In the genomic region with DNA sequence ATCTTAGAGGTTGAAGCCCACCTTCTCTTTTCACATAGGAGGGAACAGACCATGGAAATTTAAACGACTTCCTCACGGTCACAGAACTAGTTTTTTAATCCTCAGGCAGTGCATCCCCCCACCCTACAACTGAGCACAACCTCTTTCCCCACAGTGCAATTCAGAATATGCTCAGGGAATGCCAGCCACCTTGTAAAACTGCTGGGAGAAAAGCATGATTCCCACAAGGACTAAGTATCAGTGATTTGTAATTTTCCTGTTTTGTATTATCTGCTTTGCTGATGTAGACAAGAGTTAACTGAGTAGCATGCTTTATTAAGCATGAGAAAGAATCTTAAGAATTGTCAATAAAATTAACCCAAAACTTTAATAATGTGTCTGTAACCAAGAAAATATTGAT, we compare ENCODE assay signal across 11 cellular contexts. TPM values are rescaled to one million over a fixed set of nuclear protein-coding genes. Genes with fewer than 3 reads are reported as not detected.
A peak's percentile ranks its signal among the peaks of the same experiment; 100 is the strongest.
DNase-seq lines count a peak whose midpoint lies in the region; ATAC-seq, FAIRE-seq and TF ChIP-seq lines count a peak whose summit lies in the region.
"Had no signal": no experiment of that assay in that cellular context is flagged by ENCODE, and none has a peak within 500 bp of the region (broad histone marks: within the 10 kb centered on the region; RNA-seq: fewer than 3 reads in every experiment).

No MANE protein-coding gene starts in this region.

- POLR2A ChIA-PET in K562 (lab: Yijun Ruan, JAX): no interaction called here

- peaks cover 0 to 13% (median 9%) of the 10 kb centered on the region in 4 donors for H3K4me1 Mint-ChIP-seq in CD4-positive, CD25-positive, alpha-beta regulatory T cell

- no peak overlapping the region for H3K4me3 Mint-ChIP-seq in CD4-positive, CD25-positive, alpha-beta regulatory T cell

- CTCF ChIA-PET in K562 (lab: Yijun Ruan, JAX; ENCODE audit: low intra/inter-chr PET ratio): no interaction called here

- no peak for TF ChIP-seq POLR2A in K562 (conservative IDR thresholded peaks at IDR 0.05)

- no peaks in the 10 kb centered on the region for H3K27me3 ChIP-seq in CD4-positive, CD25-positive, alpha-beta regulatory T cell (ENCODE audit: control insufficient read depth, insufficient read depth, low read length)
- H3K27me3 ChIP-seq in K562 (ENCODE audit: control insufficient read depth in 2 of 2, insufficient read depth in 2 of 2, low read length in 2 of 2) (no peaks in the 10 kb centered on the region), neutrophil (no peaks in the 10 kb centered on the region)

- H2AFZ ChIP-seq in K562 (ENCODE audit: low read depth, low read length): no peak overlapping the region
- H2AFZ ChIP-seq: parathyroid adenoma had no signal

- no peak for ATAC-seq in CD4-positive, CD25-positive, alpha-beta regulatory T cell (ENCODE audit: low read depth in 2 of 2)
- ATAC-seq in K562: no peak

- no peaks in the 10 kb centered on the region for H4K20me1 ChIP-seq in K562 (replicated peaks; ENCODE audit: control insufficient read depth, insufficient read depth, low read length)

- DNase-seq in CD4-positive, CD25-positive, alpha-beta regulatory T cell: no peak
- DNase-seq in EH (ENCODE audit: low read depth): peak; percentile 83
- DNase-seq in K562 (ENCODE audit: extremely low read depth in 1 of 4, low spot score in 3 of 4): no peak
- no peak for DNase-seq in caudate nucleus (lab: John Stamatoyannopoulos, UW)
- DNase-seq in RCC 7860 (ENCODE audit: low spot score): no peak
- DNase-seq in hepatic stellate cell (ENCODE audit: low spot score): no peak
- DNase-seq: MV-4-11 had no signal

- 64% methylated on average over 2 of the region's 2 CpGs for WGBS in K562 (ENCODE audit: insufficient coverage, low coverage, missing lambda C conversion rate)

- intact Hi-C loops in K562 (cut with micrococcal nuclease): no loop called here

- TF ChIP-seq CTCF in K562 (IDR thresholded peaks at IDR 0.05 in 2 of 3, conservative IDR thresholded peaks at IDR 0.05 in 1 of 3; ENCODE audit: insufficient read depth in 2 of 3, low read depth in 1 of 3, low read length in 3 of 3) (no peak), neutrophil (IDR thresholded peaks at IDR 0.05) (no peak)

- H3K79me2 ChIP-seq in K562 (ENCODE audit: control insufficient read depth, insufficient read depth, low read length): no peaks in the 10 kb centered on the region
- H3K79me2 ChIP-seq: parathyroid adenoma had no signal

- H3K9ac ChIP-seq in K562 (ENCODE audit: insufficient read depth in 1 of 2, low read depth in 2 of 2, low read length in 2 of 2): 0 out of 4 replicates have a peak overlapping the region, but pooled peaks of 1 of the 2 experiments have one; percentile 6
- H3K9ac ChIP-seq: parathyroid adenoma had no signal

- no peaks in the 10 kb centered on the region for H3K9me3 Mint-ChIP-seq in CD4-positive, CD25-positive, alpha-beta regulatory T cell

- no peaks in the 10 kb centered on the region for H3K9me1 ChIP-seq in K562 (ENCODE audit: control insufficient read depth, insufficient read depth, low read length)

- H3K4me1 ChIP-seq in CD4-positive, CD25-positive, alpha-beta regulatory T cell (ENCODE audit: control insufficient read depth, insufficient read depth, low read length, poor library complexity, severe bottlenecking): no peaks in the 10 kb centered on the region
- H3K4me1 ChIP-seq in K562 (replicated peaks in 1 of 2; ENCODE audit: control insufficient read depth in 2 of 2, insufficient read depth in 2 of 2, low read length in 2 of 2) (peaks cover 0 to 7% of the 10 kb centered on the region in 2 experiments; a peak in 4 of 5 replicates), neutrophil (ENCODE audit: control insufficient read depth in 1 of 2, insufficient read depth in 1 of 2, low read depth in 1 of 2, low read length in 1 of 2) (no peaks in the 10 kb centered on the region)
- H3K4me1 ChIP-seq: parathyroid adenoma had no signal

- FAIRE-seq in K562 (lab: Jason Lieb, UNC) (no peak), RCC 7860 (lab: Jason Lieb, UNC) (no peak)

- H3K27ac Mint-ChIP-seq in CD4-positive, CD25-positive, alpha-beta regulatory T cell: peak overlapping the region in 2 of 3 donors; percentile 29 to 46

- no peak for TF ChIP-seq EP300 in K562 (IDR thresholded peaks at IDR 0.05; ENCODE audit: low read length)

- H3K27ac ChIP-seq in CD4-positive, CD25-positive, alpha-beta regulatory T cell (ENCODE audit: insufficient read depth, low read length, poor library complexity, severe bottlenecking): no peak overlapping the region
- H3K27ac ChIP-seq in K562 (ENCODE audit: extremely low read depth, low read depth, low read length) (peak overlapping the region; percentile 56; the same call in 2 of the 3 replicates), neutrophil (peak overlapping the region; percentile 41), caudate nucleus (ENCODE audit: low read depth, low read length) (no peak overlapping the region)
- H3K27ac ChIP-seq: parathyroid adenoma had no signal

- no peaks in the 10 kb centered on the region for H3K9me3 ChIP-seq in CD4-positive, CD25-positive, alpha-beta regulatory T cell (ENCODE audit: control insufficient read depth in 2 of 2, low read length in 2 of 2)
- H3K9me3 ChIP-seq in K562 (replicated peaks; ENCODE audit: control insufficient read depth, insufficient read depth, low read depth, low read length) (no peaks in the 10 kb centered on the region), neutrophil (no peaks in the 10 kb centered on the region)

- peaks cover 20% of the 10 kb centered on the region for H3K36me3 Mint-ChIP-seq in CD4-positive, CD25-positive, alpha-beta regulatory T cell

- H3K4me3 ChIP-seq in CD4-positive, CD25-positive, alpha-beta regulatory T cell (ENCODE audit: low read depth, low read length): no peak overlapping the region
- H3K4me3 ChIP-seq in K562 (no peak overlapping the region), neutrophil (ENCODE audit: low read depth in 1 of 2, low read length in 1 of 2) (no peak overlapping the region)

- H3K4me2 ChIP-seq in K562 (ENCODE audit: insufficient read depth, low read length): no peak overlapping the region

- H3K27me3 Mint-ChIP-seq in CD4-positive, CD25-positive, alpha-beta regulatory T cell: no peaks in the 10 kb centered on the region

- H3K36me3 ChIP-seq in CD4-positive, CD25-positive, alpha-beta regulatory T cell (ENCODE audit: control insufficient read depth, insufficient read depth, low read length): peaks cover 37% of the 10 kb centered on the region
- H3K36me3 ChIP-seq in K562 (ENCODE audit: control insufficient read depth, insufficient read depth, low read length) (peaks cover 40% of the 10 kb centered on the region), neutrophil (peaks cover 54% of the 10 kb centered on the region)

- no peak for TF ChIP-seq RAD21 in K562 (CRISPR knock-in tag; conservative IDR thresholded peaks at IDR 0.05 in 1 of 2, IDR thresholded peaks at IDR 0.05 in 1 of 2)

- no TSS peak for BruUV-seq in K562 (replicated peaks; lab: Mats Ljungman, UMichigan)

- in situ Hi-C loops in K562 (cut with MboI): no loop called here

TF ChIP-seq in K562, 482 proteins besides CTCF, POLR2A, EP300 and RAD21 (continues in another document):
- no peak for TF ChIP-seq FOXJ3 (CRISPR knock-in tag; IDR thresholded peaks at IDR 0.05)
- no peak for TF ChIP-seq HDAC8 (tag; IDR thresholded peaks at IDR 0.05)
- no peak for TF ChIP-seq ZNF253 (CRISPR knock-in tag; conservative IDR thresholded peaks at IDR 0.05)
- no peak for TF ChIP-seq ZBTB8A (IDR thresholded peaks at IDR 0.05; ENCODE audit: partially characterized antibody)
- no peak for TF ChIP-seq KDM4B (IDR thresholded peaks at IDR 0.05; ENCODE audit: borderline replicate concordance in 2 of 2, low read depth in 1 of 2)

RNA-seq across cellular contexts. Expression of a gene that starts 23.8 kb away (rescaled TPM):
- 127 TPM for total RNA-seq in CD4-positive, CD25-positive, alpha-beta regulatory T cell
- polyA plus RNA-seq in CD4-positive, CD25-positive, alpha-beta regulatory T cell: 100 to 1,000 TPM; 201 to 326 (median 266) TPM
- total RNA-seq in K562 (2011; cell fraction: chromatin; rRNA removed; ENCODE audit: low replicate concordance): 50.2 and 133 TPM in 2 replicates
- 80.8 and 92.6 TPM in 2 replicates for total RNA-seq in K562 (2011; cell fraction: nucleolus; rRNA removed)
- 147 and 172 TPM in 2 replicates for total RNA-seq in K562 (2011; cell fraction: nucleoplasm; rRNA removed)
- 138 and 209 TPM in 2 replicates for total RNA-seq in K562 (2014; rRNA removed)
- total RNA-seq in K562 (2014; rRNA removed; fragmentation: Illumina TruSeq; extraction: Trizol): 85.8 and 108 TPM in 2 replicates
- total RNA-seq in K562 (2015; rRNA removed; fragmentation: Illumina TruSeq; extraction: Trizol): 100 and 108 TPM in 2 replicates
- total RNA-seq in K562 (2021): 133 and 137 TPM in 2 replicates
- polyA plus RNA-seq in K562 (2011; rRNA removed): 175 and 195 TPM in 2 replicates
- 47.8 and 169 TPM in 2 replicates for polyA plus RNA-seq in K562 (2011; cell fraction: cytosol; rRNA removed)
- 19.9 and 38.4 TPM in 2 replicates for polyA plus RNA-seq in K562 (2011; cell fraction: nucleus; rRNA removed)
- polyA plus RNA-seq in K562 (2012): 167 and 239 TPM in 2 replicates
- 155 and 183 TPM in 2 replicates for polyA plus RNA-seq in K562 (2014; fragmentation: Illumina TruSeq; extraction: Trizol)
- polyA plus RNA-seq in K562 (2014; fragmentation: Nextera tagmentation; extraction: Ambion mirVana): 10 to 100 TPM; 43.7 to 56.2 TPM
- 141 and 198 TPM in 2 replicates for polyA plus RNA-seq in K562 (2014; rRNA removed)
- polyA minus RNA-seq in K562 (2011; rRNA and poly(A)+ RNA removed): 59.4 and 67.8 TPM in 2 replicates
- 44.3 and 50.7 TPM in 2 replicates for polyA minus RNA-seq in K562 (2011; cell fraction: cytosol; rRNA and poly(A)+ RNA removed)
- polyA minus RNA-seq in K562 (2011; cell fraction: nucleus; rRNA and poly(A)+ RNA removed): 12.8 and 23.5 TPM in 2 replicates

RNA-seq across cellular contexts. Expression of a gene that starts 58.7 kb away (rescaled TPM):
- not detected for total RNA-seq in CD4-positive, CD25-positive, alpha-beta regulatory T cell
- polyA plus RNA-seq in CD4-positive, CD25-positive, alpha-beta regulatory T cell: under 1 TPM; 0.16 to 0.45 (median 0.31) TPM
- total RNA-seq in K562 (2011; cell fraction: chromatin; rRNA removed; ENCODE audit: low replicate concordance): 32.9 and 40.0 TPM in 2 replicates
- total RNA-seq in K562 (2011; cell fraction: nucleolus; rRNA removed): 54.9 and 67.4 TPM in 2 replicates
- 44.0 and 54.3 TPM in 2 replicates for total RNA-seq in K562 (2011; cell fraction: nucleoplasm; rRNA removed)
- 7.5 and 12.3 TPM in 2 replicates for total RNA-seq in K562 (2014; rRNA removed)
- 12.7 and 14.8 TPM in 2 replicates for total RNA-seq in K562 (2014; rRNA removed; fragmentation: Illumina TruSeq; extraction: Trizol)
- total RNA-seq in K562 (2015; rRNA removed; fragmentation: Illumina TruSeq; extraction: Trizol): 5.3 and 5.4 TPM in 2 replicates
- total RNA-seq in K562 (2021): 11.2 and 12.6 TPM in 2 replicates
- polyA plus RNA-seq in K562 (2011; rRNA removed): 13.6 and 25.9 TPM in 2 replicates
- polyA plus RNA-seq in K562 (2011; cell fraction: cytosol; rRNA removed): 20.6 and 28.6 TPM in 2 replicates
- 11.9 and 17.8 TPM in 2 replicates for polyA plus RNA-seq in K562 (2011; cell fraction: nucleus; rRNA removed)
- polyA plus RNA-seq in K562 (2012): 17.0 and 20.5 TPM in 2 replicates
- 10.9 and 11.4 TPM in 2 replicates for polyA plus RNA-seq in K562 (2014; fragmentation: Illumina TruSeq; extraction: Trizol)
- 10 to 100 TPM; 28.3 to 31.5 TPM for polyA plus RNA-seq in K562 (2014; fragmentation: Nextera tagmentation; extraction: Ambion mirVana)
- polyA plus RNA-seq in K562 (2014; rRNA removed): 8.3 and 9.1 TPM in 2 replicates
- 22.4 and 24.1 TPM in 2 replicates for polyA minus RNA-seq in K562 (2011; rRNA and poly(A)+ RNA removed)
- 9.8 and 10.7 TPM in 2 replicates for polyA minus RNA-seq in K562 (2011; cell fraction: cytosol; rRNA and poly(A)+ RNA removed)
- polyA minus RNA-seq in K562 (2011; cell fraction: nucleus; rRNA and poly(A)+ RNA removed): 5.8 and 9.8 TPM in 2 replicates
- total RNA-seq: mesenteric fat pad; T-helper 2 cell treated with Interferon-gamma antibody and Interleukin-4, amounts not matched to agents 100 ng/mL and 5 ng/mL, for 36 hours had no signal

Comparison
In these comparisons a context has a peak if more than half of its experiments do, and no peak if none do; other contexts are left out.
1. H3K27ac ChIP-seq: peak in K562 (single experiment) and neutrophil (single experiment); none in CD4-positive, CD25-positive, alpha-beta regulatory T cell (single experiment) and caudate nucleus (single experiment).